Comparison of ENCODE assay signal across 11 cellular contexts in the genomic region with DNA sequence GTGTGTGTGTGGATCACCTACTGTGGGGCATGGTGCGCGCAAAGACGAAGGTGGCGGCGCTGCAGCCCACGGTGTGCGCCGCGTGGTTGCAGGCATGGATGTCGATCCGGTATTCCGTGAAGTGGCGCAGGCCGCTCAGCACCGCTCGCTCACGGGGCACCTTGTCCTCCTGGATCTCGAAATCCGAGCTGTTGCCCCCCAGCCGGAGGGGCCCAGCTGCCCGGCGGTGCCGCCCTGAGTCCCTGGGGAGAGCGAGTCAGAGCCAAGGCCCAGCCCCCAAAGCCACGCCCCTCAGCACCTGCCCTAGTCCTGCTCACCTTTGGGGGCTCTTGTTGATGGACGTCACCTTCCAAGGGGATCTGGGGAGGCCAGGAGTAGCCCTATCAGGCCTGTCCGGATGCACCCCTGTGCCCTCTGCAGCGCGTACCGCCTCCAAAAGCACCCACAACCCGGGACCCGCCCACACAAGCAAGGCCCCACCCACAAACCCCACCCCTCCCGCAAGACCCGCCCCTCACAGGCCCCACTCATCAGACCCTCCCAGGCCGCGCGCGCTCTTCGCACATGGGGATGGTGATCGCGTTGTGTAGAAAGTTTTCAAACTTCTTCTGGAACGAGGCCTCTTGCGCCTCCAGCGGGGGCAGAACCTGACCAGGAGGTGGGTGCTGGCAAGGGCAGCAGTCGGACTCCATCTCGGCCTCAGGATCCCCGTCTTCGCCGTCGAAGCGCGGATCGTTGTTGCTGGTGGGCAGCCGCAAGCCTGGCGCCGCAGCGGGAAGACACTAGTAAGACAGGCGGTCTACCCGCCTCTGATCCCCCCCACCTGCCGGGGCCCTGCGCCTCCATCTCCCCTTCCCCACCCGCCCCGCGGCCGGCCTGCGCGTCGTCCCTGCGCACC.
DNase-seq lines count a peak whose midpoint lies in the region; ATAC-seq lines count a peak whose summit lies in the region.
"Had no signal": no experiment of that assay in that cellular context is flagged by ENCODE, and none has a peak within 500 bp of the region (broad histone marks: within the 10 kb centered on the region; RNA-seq: fewer than 3 reads in every experiment).

No MANE protein-coding gene starts in this region.

- no peaks in the 10 kb centered on the region for H3K36me3 Mint-ChIP-seq in stimulated activated naive CD8-positive, alpha-beta T cell treated with anti-CD3 and anti-CD28 coated beads, Interleukin-15, Interleukin-2, amounts not matched to agents 100 ng/mL and 50 ng/mL, for 24 hours (ENCODE audit: low read depth)

- H3K4me1 ChIP-seq in iPS-18a (ENCODE audit: control insufficient read depth, low read depth, low read length) = peaks cover 9% of the 10 kb centered on the region

- H3K27me3 ChIP-seq in iPS-18a (ENCODE audit: control insufficient read depth, insufficient read depth, low read length) = peaks cover 79% of the 10 kb centered on the region

- peak overlapping the region; percentile 51 for H3K4me3 Mint-ChIP-seq in stimulated activated naive CD8-positive, alpha-beta T cell treated with anti-CD3 and anti-CD28 coated beads, Interleukin-15, Interleukin-2, amounts not matched to agents 100 ng/mL and 50 ng/mL, for 24 hours

- peaks cover 31% of the 10 kb centered on the region for H3K4me1 Mint-ChIP-seq in stimulated activated naive CD8-positive, alpha-beta T cell treated with anti-CD3 and anti-CD28 coated beads, Interleukin-15, Interleukin-2, amounts not matched to agents 100 ng/mL and 50 ng/mL, for 24 hours (ENCODE audit: low read depth)

- no peaks in the 10 kb centered on the region for H3K36me3 ChIP-seq in iPS-18a (ENCODE audit: control insufficient read depth, low read depth, low read length)
- H3K36me3 ChIP-seq: gastroesophageal sphincter had no signal

- peaks cover 70% of the 10 kb centered on the region for H3K27me3 Mint-ChIP-seq in stimulated activated naive CD8-positive, alpha-beta T cell treated with anti-CD3 and anti-CD28 coated beads, Interleukin-15, Interleukin-2, amounts not matched to agents 100 ng/mL and 50 ng/mL, for 24 hours

- H3K27ac Mint-ChIP-seq in stimulated activated naive CD8-positive, alpha-beta T cell treated with anti-CD3 and anti-CD28 coated beads, Interleukin-15, Interleukin-2, amounts not matched to agents 100 ng/mL and 50 ng/mL, for 24 hours = no peak overlapping the region

- no peak for ATAC-seq in GM21786 (IDR thresholded peaks at IDR 0.05; ENCODE audit: unreplicated experiment)
- ATAC-seq: gastroesophageal sphincter had no signal

- no peaks in the 10 kb centered on the region for H3K9me3 Mint-ChIP-seq in stimulated activated naive CD8-positive, alpha-beta T cell treated with anti-CD3 and anti-CD28 coated beads, Interleukin-15, Interleukin-2, amounts not matched to agents 100 ng/mL and 50 ng/mL, for 24 hours

- no peaks in the 10 kb centered on the region for H3K9me3 ChIP-seq in iPS-18a (ENCODE audit: control insufficient read depth, low read depth, low read length)
- H3K9me3 ChIP-seq: gastroesophageal sphincter had no signal

- DNase-seq in activated effector memory CD4-positive, alpha-beta T cell treated with anti-CD3 and anti-CD28 coated beads, Interleukin-2, amount 50 U/mL, for 16 hours = peak; percentile 71
- DNase-seq in activated effector memory CD4-positive, alpha-beta T cell treated with Interleukin-2 at 50 U/mL for 16 hours = no peak
- peak; percentile 26 for DNase-seq in activated naive CD4-positive, alpha-beta T cell treated with Interleukin-2 at 50 U/mL for 16 hours
- DNase-seq in SIG-M5 (lab: John Stamatoyannopoulos, UW) (no peak), NCI-H1436 treated with DMSO at 0.1 percent for 48 hours (lab: John Stamatoyannopoulos, UW) (no peak)
- DNase-seq: NCI-H524, T1000 had no signal

- no peak overlapping the region for H3K9ac ChIP-seq in iPS-18a (ENCODE audit: low read length)

- H3K4me3 ChIP-seq in iPS-18a (ENCODE audit: low read length) = peak overlapping the region; percentile 50
- H3K4me3 ChIP-seq: gastroesophageal sphincter had no signal

- H3K27ac ChIP-seq in iPS-18a (ENCODE audit: low read length) = no peak overlapping the region
- H3K27ac ChIP-seq: gastroesophageal sphincter had no signal

Comparison
In these comparisons a context has a peak if more than half of its experiments do, and no peak if none do; other contexts are left out.
1. DNase-seq: peak in activated effector memory CD4-positive, alpha-beta T cell treated with anti-CD3 and anti-CD28 coated beads, Interleukin-2, amount 50 U/mL, for 16 hours (single experiment) and activated naive CD4-positive, alpha-beta T cell treated with Interleukin-2 at 50 U/mL for 16 hours (single experiment); none in activated effector memory CD4-positive, alpha-beta T cell treated with Interleukin-2 at 50 U/mL for 16 hours (single experiment), SIG-M5 (single experiment) and NCI-H1436 treated with DMSO at 0.1 percent for 48 hours (single experiment).